ENCODE assay signal across 1 cellular context in the genomic region with DNA sequence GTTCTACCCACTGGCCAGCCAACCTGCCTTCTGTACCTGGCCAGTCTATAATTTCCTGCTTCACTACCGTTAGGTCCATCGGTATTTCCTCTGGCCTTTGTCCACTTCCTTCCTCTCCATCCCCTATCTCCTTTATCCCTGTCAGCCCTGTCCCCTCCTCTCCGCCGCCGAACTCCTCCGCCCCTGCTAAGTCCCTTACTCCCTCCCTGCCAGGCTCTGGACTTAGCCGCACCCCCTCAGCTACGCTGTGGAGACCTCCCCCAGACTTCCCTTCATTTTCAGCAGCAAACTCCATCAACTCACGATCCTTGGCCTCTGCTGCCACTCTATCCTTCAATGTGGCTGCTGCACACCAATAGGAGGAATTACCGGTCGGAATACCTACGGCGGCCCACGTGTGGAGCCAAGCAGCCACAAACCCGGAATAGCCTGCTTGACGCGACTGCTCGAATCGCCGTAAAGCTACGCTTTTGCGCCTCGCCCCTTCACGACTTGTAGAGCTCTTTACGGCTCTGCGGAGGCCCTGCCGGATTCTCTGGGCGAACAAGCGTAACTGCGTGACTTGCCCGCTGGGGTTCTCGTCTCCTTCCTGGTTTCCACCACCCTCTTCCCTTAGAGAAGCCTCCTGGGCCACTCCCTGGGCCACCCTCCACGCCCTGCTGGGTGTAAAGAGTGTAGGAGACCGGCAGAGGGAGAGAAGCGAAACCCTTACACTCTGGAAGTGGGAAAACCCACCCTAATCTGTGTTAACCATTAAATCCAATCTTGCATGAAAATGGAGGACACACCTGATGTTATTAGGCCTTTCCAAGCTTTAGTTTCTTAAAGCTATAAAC.
TF ChIP-seq lines count a peak whose summit lies in the region.

A gene with protein sequence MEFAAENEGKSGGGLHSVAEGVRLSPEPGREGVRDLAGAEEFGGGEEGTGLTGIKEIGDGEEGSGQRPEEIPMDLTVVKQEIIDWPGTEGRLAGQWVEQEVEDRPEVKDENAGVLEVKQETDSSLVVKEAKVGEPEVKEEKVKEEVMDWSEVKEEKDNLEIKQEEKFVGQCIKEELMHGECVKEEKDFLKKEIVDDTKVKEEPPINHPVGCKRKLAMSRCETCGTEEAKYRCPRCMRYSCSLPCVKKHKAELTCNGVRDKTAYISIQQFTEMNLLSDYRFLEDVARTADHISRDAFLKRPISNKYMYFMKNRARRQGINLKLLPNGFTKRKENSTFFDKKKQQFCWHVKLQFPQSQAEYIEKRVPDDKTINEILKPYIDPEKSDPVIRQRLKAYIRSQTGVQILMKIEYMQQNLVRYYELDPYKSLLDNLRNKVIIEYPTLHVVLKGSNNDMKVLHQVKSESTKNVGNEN (minus strand): TSS at position 444 of the 836 bp plus-strand sequence. CDS start 149 bp downstream, at position 295.

TF ChIP-seq in HCT116, 20 proteins besides CTCF, POLR2A, EP300 and RAD21 (continued from another document):
- TF ChIP-seq, protein P1, sequence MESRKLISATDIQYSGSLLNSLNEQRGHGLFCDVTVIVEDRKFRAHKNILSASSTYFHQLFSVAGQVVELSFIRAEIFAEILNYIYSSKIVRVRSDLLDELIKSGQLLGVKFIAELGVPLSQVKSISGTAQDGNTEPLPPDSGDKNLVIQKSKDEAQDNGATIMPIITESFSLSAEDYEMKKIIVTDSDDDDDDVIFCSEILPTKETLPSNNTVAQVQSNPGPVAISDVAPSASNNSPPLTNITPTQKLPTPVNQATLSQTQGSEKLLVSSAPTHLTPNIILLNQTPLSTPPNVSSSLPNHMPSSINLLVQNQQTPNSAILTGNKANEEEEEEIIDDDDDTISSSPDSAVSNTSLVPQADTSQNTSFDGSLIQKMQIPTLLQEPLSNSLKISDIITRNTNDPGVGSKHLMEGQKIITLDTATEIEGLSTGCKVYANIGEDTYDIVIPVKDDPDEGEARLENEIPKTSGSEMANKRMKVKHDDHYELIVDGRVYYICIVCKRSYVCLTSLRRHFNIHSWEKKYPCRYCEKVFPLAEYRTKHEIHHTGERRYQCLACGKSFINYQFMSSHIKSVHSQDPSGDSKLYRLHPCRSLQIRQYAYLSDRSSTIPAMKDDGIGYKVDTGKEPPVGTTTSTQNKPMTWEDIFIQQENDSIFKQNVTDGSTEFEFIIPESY (IDR thresholded peaks at IDR 0.05; ENCODE audit: extremely low read depth, insufficient replicate concordance, low read length) = no peak
- TF ChIP-seq JUND (IDR thresholded peaks at IDR 0.05) (no peak; the same call in 1 of the 2 replicates), FOSL1 (IDR thresholded peaks at IDR 0.05; ENCODE audit: low read depth) (no peak), YY1 (IDR thresholded peaks at IDR 0.05; ENCODE audit: extremely low read depth, insufficient replicate concordance, low read depth, low read length) (peak; percentile 75), ELF1 (IDR thresholded peaks at IDR 0.05; ENCODE audit: borderline replicate concordance, low read depth) (peak; percentile 91), TCF7L2 (IDR thresholded peaks at IDR 0.05; ENCODE audit: borderline replicate concordance, extremely low read depth, insufficient read depth, insufficient read length) (no peak), SRF (IDR thresholded peaks at IDR 0.05; ENCODE audit: low read depth) (no peak), POLR2AphosphoS5 (IDR thresholded peaks at IDR 0.05; ENCODE audit: low read depth, low read length) (peak; percentile 93), EZH2 (IDR thresholded peaks at IDR 0.05) (no peak), CEBPB (IDR thresholded peaks at IDR 0.05; ENCODE audit: low read depth) (no peak), SIN3A (IDR thresholded peaks at IDR 0.05; ENCODE audit: low read depth) (peak; percentile 96), CBX3 (IDR thresholded peaks at IDR 0.05; ENCODE audit: low read depth) (peak; percentile 88; the same call in 1 of the 2 replicates), EZH2phosphoT487 (IDR thresholded peaks at IDR 0.05; ENCODE audit: borderline replicate concordance) (no peak)
- TF ChIP-seq, protein P2, sequence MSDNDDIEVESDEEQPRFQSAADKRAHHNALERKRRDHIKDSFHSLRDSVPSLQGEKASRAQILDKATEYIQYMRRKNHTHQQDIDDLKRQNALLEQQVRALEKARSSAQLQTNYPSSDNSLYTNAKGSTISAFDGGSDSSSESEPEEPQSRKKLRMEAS (IDR thresholded peaks at IDR 0.05) = peak; percentile 98
- TF ChIP-seq, protein P3, sequence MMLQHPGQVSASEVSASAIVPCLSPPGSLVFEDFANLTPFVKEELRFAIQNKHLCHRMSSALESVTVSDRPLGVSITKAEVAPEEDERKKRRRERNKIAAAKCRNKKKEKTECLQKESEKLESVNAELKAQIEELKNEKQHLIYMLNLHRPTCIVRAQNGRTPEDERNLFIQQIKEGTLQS (IDR thresholded peaks at IDR 0.05) = no peak
